1 cellular context compared by ENCODE assay signal in the genomic region with DNA sequence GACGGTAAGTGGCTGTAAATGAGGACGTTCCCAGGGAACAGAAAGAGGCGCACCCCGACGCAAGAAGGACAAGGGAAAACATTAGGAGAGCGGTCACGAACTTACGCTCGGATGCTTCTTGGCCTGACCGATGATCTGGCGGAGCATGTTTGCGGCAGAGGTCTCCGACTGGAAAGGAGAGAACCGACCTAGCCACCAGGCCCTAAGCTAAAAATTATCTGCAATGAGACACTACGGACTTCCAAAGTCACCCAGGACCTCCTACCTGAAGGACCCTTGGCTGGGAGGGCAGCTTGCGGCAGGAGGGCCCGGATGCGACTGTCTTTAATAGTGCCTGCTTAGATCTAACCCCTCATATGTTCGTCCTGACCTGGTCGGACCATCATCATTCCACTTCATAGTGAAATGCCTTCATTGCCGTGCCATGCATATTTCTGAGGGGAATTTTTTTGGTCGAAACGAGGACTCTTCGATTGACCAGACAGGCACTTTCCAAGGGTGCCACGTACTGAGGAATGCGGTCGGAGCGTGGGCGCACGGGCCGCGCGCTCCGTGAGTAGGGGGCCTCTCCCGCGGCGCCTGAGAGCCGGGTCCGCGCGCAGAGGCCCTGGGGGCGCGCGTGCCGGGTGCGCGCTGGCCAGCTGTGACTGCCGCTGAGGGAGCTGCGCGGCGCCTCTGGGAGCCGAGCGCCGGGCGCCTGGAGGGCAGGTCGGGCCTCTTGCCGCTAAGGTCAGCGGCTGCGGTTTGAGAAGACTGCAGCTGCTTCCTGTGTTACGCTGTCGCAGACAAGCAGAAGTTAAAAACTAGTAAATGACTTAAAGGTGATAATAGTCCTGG.
TF ChIP-seq lines count a peak whose summit lies in the region.

No MANE protein-coding gene starts in this region.

TF ChIP-seq in SK-N-SH treated with all-trans-retinoic acid at 6 μM for 48 hours, 23 proteins besides CTCF, POLR2A, EP300 and RAD21 (continued from another document):
- TF ChIP-seq, protein P1, sequence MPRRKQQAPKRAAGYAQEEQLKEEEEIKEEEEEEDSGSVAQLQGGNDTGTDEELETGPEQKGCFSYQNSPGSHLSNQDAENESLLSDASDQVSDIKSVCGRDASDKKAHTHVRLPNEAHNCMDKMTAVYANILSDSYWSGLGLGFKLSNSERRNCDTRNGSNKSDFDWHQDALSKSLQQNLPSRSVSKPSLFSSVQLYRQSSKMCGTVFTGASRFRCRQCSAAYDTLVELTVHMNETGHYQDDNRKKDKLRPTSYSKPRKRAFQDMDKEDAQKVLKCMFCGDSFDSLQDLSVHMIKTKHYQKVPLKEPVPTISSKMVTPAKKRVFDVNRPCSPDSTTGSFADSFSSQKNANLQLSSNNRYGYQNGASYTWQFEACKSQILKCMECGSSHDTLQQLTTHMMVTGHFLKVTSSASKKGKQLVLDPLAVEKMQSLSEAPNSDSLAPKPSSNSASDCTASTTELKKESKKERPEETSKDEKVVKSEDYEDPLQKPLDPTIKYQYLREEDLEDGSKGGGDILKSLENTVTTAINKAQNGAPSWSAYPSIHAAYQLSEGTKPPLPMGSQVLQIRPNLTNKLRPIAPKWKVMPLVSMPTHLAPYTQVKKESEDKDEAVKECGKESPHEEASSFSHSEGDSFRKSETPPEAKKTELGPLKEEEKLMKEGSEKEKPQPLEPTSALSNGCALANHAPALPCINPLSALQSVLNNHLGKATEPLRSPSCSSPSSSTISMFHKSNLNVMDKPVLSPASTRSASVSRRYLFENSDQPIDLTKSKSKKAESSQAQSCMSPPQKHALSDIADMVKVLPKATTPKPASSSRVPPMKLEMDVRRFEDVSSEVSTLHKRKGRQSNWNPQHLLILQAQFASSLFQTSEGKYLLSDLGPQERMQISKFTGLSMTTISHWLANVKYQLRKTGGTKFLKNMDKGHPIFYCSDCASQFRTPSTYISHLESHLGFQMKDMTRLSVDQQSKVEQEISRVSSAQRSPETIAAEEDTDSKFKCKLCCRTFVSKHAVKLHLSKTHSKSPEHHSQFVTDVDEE (CRISPR knock-in tag; IDR thresholded peaks at IDR 0.05) = peak; percentile 93
- TF ChIP-seq, protein P2, sequence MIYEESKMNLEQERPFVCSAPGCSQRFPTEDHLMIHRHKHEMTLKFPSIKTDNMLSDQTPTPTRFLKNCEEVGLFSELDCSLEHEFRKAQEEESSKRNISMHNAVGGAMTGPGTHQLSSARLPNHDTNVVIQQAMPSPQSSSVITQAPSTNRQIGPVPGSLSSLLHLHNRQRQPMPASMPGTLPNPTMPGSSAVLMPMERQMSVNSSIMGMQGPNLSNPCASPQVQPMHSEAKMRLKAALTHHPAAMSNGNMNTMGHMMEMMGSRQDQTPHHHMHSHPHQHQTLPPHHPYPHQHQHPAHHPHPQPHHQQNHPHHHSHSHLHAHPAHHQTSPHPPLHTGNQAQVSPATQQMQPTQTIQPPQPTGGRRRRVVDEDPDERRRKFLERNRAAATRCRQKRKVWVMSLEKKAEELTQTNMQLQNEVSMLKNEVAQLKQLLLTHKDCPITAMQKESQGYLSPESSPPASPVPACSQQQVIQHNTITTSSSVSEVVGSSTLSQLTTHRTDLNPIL (CRISPR knock-in tag; IDR thresholded peaks at IDR 0.05; ENCODE audit: low read depth) = no peak
- TF ChIP-seq ZFP3 (CRISPR knock-in tag; IDR thresholded peaks at IDR 0.05) = 0 out of 2 replicates have a peak, but pooled peaks have one; percentile 78
